In the genomic region with DNA sequence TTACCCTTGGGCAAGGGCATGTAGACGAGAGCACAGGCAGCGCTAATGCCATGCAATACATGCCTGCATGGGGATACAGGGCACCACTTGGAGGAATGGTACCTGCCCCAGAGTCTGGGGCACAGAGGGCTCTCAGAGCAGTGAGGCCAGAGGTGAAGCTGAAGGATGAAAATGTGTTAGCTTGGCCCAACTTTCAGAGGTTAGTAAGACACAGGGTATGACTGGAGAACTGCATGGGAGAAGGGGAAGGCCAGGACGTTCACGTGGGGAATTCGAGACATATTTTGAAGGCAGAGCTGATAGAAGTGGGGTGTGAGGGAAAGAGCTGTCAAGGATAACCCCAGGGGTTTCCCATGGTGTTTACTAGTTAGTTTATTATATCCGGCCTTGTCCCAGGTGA, we compare ENCODE assay signal across 17 cellular contexts. TPM values are rescaled to one million over a fixed set of nuclear protein-coding genes. Genes with fewer than 3 reads are reported as not detected.
"Had no signal": no experiment of that assay in that cellular context is flagged by ENCODE, and none has a peak within 500 bp of the region (broad histone marks: within the 10 kb centered on the region; RNA-seq: fewer than 3 reads in every experiment).

No MANE protein-coding gene starts in this region.

- H3K4me3 Mint-ChIP-seq: activated B cell treated with CpG ODN at 0.5 μM for 24 hours; activated CD4-positive, alpha-beta memory T cell treated with anti-CD3 and anti-CD28 coated beads for 36 hours; activated T-cell treated with anti-CD3 and anti-CD28 coated beads, Interleukin-2, amount 50 U/mL, for 24 hours had no signal

- H3K9me3 Mint-ChIP-seq: activated B cell treated with CpG ODN at 0.5 μM for 24 hours; activated CD4-positive, alpha-beta memory T cell treated with anti-CD3 and anti-CD28 coated beads for 36 hours; activated T-cell treated with anti-CD3 and anti-CD28 coated beads, Interleukin-2, amount 50 U/mL, for 24 hours had no signal

- H3K4me1 Mint-ChIP-seq: activated B cell treated with CpG ODN at 0.5 μM for 24 hours had no signal

- H3K27me3 Mint-ChIP-seq: activated B cell treated with CpG ODN at 0.5 μM for 24 hours; activated CD4-positive, alpha-beta memory T cell treated with anti-CD3 and anti-CD28 coated beads for 36 hours; activated T-cell treated with anti-CD3 and anti-CD28 coated beads, Interleukin-2, amount 50 U/mL, for 24 hours had no signal

- H3K9me3 ChIP-seq: adrenal gland had no signal

- H3K4me1 ChIP-seq: adrenal gland had no signal

- H3K4me3 ChIP-seq: adrenal gland, cardiac muscle cell, dorsolateral prefrontal cortex, SK-N-MC had no signal

- H3K36me3 ChIP-seq: adrenal gland, cardiac muscle cell had no signal

- H3K27ac ChIP-seq: adrenal gland, cardiac muscle cell, dorsolateral prefrontal cortex, SK-N-MC had no signal

- H3K27me3 ChIP-seq: adrenal gland, cardiac muscle cell, dorsolateral prefrontal cortex had no signal

- H3K27ac Mint-ChIP-seq: activated B cell treated with CpG ODN at 0.5 μM for 24 hours; activated CD4-positive, alpha-beta memory T cell treated with anti-CD3 and anti-CD28 coated beads for 36 hours; activated T-cell treated with anti-CD3 and anti-CD28 coated beads, Interleukin-2, amount 50 U/mL, for 24 hours had no signal

- DNase-seq: activated B cell treated with CpG ODN at 0.5 μM for 24 hours; activated CD4-positive, alpha-beta memory T cell treated with anti-CD3 and anti-CD28 coated beads for 36 hours; activated CD4-positive, alpha-beta T cell treated with anti-CD3 and anti-CD28 coated beads for 4 hours; activated naive CD4-positive, alpha-beta T cell treated with anti-CD3 and anti-CD28 coated beads, Interleukin-2, amount 50 U/mL, for 16 hours; activated T-cell treated with anti-CD3 and anti-CD28 coated beads, Interleukin-2, amount 50 U/mL, for 24 hours; adrenal gland; dorsolateral prefrontal cortex; foreskin fibroblast; glutamatergic neuron; hypothalamus; islet precursor cell; occipital lobe; retina; stimulated activated CD4-positive, alpha-beta T cell treated with anti-CD3 and anti-CD28 coated beads, Interleukin-2, amount 100 ng/mL, for 48 hours had no signal

- H3K36me3 Mint-ChIP-seq: activated CD4-positive, alpha-beta memory T cell treated with anti-CD3 and anti-CD28 coated beads for 36 hours had no signal

RNA-seq across cellular contexts. Expression of a gene that starts 58.6 kb away (rescaled TPM):
- total RNA-seq: occipital lobe had no signal
- polyA plus RNA-seq: neural cell had no signal
